2 cellular contexts compared by ENCODE assay signal in the genomic region with DNA sequence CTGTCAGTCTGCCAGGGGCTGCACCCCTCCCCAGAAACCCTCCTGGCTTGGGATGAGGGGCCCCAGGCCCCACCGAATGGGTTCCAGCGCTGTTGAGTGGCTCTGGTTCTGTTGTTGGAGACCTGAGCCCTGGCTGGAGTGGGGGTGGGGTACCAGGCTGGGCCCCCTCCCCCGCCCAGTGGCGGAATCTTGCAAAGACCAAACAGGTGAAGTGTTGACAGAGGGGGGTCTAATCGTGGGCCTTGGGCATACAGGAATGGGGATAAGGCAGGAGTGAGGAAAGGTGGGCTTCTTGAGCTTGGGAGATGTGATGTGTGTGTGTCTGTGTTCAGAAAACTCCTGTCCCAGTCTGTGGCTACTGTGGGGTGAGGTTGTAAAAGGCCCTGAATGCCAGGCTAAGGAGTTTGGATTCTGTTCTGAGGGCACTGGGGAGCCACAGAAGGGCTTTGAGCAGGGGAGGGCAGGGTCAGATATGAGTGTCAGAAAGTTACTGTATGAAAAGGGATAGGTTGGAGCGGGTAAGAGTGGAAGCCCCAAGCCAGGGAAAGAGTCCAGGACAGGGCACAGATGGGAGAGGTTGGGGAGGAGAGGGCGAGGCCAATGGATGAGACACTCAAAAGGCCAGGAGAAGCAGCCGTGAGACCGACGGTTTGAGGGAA.
A peak's percentile ranks its signal among the peaks of the same experiment; 100 is the strongest.
TF ChIP-seq lines count a peak whose summit lies in the region.

A gene with protein sequence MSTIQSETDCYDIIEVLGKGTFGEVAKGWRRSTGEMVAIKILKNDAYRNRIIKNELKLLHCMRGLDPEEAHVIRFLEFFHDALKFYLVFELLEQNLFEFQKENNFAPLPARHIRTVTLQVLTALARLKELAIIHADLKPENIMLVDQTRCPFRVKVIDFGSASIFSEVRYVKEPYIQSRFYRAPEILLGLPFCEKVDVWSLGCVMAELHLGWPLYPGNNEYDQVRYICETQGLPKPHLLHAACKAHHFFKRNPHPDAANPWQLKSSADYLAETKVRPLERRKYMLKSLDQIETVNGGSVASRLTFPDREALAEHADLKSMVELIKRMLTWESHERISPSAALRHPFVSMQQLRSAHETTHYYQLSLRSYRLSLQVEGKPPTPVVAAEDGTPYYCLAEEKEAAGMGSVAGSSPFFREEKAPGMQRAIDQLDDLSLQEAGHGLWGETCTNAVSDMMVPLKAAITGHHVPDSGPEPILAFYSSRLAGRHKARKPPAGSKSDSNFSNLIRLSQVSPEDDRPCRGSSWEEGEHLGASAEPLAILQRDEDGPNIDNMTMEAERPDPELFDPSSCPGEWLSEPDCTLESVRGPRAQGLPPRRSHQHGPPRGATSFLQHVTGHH (minus strand): TSS at position 98 of the 659 bp plus-strand sequence. CDS start 279 bp downstream, outside the sequence.

TF ChIP-seq in A549, 52 proteins besides CTCF, POLR2A, EP300 and RAD21:
- TF ChIP-seq, protein P1, sequence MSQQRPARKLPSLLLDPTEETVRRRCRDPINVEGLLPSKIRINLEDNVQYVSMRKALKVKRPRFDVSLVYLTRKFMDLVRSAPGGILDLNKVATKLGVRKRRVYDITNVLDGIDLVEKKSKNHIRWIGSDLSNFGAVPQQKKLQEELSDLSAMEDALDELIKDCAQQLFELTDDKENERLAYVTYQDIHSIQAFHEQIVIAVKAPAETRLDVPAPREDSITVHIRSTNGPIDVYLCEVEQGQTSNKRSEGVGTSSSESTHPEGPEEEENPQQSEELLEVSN (IDR thresholded peaks at IDR 0.05; ENCODE audit: borderline replicate concordance, low read depth): no peak
- TF ChIP-seq ZFP36 (IDR thresholded peaks at IDR 0.05; ENCODE audit: borderline replicate concordance, partially characterized antibody): peak; percentile 54
TF ChIP-seq in A549: peak in this region for 1.

TF ChIP-seq in HEK293, 187 proteins besides CTCF, POLR2A, EP300 and RAD21:
- TF ChIP-seq ZNF792 (tag by site-specific recombination; IDR thresholded peaks at IDR 0.05) (no peak), ZNF16 (tag by site-specific recombination; IDR thresholded peaks at IDR 0.05; ENCODE audit: low read depth) (peak; percentile 94)
